ENCODE assay signal across 12 cellular contexts in the genomic region with DNA sequence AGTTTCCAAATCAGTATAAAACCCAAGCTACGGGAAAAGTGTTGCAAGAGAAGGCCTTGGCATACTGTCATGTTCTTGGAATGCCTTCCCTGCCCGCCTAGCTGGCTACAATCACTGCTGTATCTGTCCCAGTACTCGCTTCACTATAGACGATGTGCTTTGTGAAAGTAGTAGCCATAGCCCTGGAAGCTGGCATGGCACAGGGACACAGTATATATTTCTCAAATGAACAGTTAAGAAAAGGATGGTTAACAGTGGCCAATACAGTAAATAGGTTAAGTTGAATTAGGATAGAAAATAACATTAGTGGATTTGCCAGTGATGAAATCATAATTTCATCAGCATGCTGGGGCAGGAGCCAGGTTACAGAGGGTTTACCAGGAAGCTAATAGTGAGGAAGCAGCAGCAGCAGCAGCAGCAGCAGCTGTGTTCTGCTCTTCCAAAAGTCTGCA.
A peak's percentile ranks its signal among the peaks of the same experiment; 100 is the strongest.
DNase-seq lines count a peak whose midpoint lies in the region; ATAC-seq and TF ChIP-seq lines count a peak whose summit lies in the region.
"Had no signal": no experiment of that assay in that cellular context is flagged by ENCODE, and none has a peak within 500 bp of the region (broad histone marks: within the 10 kb centered on the region; RNA-seq: fewer than 3 reads in every experiment).

No MANE protein-coding gene starts in this region.

- no peak for TF ChIP-seq POLR2A in heart left ventricle (IDR thresholded peaks at IDR 0.05)

- DNase-seq in HCEC 1CT, result peak; percentile 88
- DNase-seq in amniotic stem cell (lab: John Stamatoyannopoulos, UW), result peak; percentile 24
- DNase-seq in heart left ventricle, result peak in 4 of 5 donors; percentile 23 to 55 (median 30)
- no peak for DNase-seq in putamen (ENCODE audit: low spot score)
- no peak for DNase-seq in caudate nucleus (lab: John Stamatoyannopoulos, UW)
- DNase-seq: activated CD4-positive, CD25-positive, alpha-beta regulatory T cell treated with anti-CD3 and anti-CD28 coated beads, Interleukin-2, amount 50 U/mL, for 72 hours; hippocampal formation; posterior cingulate gyrus had no signal

- intact Hi-C loops in heart left ventricle (cut with DNase I), result loop anchor here in 1 of 10 donors (5.0 kb wide), 1 partner anchor 34 kb away; no protein-coding TSS in a partner anchor

- H3K4me3 ChIP-seq in heart left ventricle (no peak overlapping the region), skeletal muscle tissue (ENCODE audit: low read length in 3 of 3) (no peak overlapping the region)

- no peak for TF ChIP-seq CTCF in heart left ventricle (IDR thresholded peaks at IDR 0.05)

- H3K4me1 ChIP-seq in heart left ventricle (peaks cover 0 to 5% (median 0%) of the 10 kb centered on the region in 12 donors), skeletal muscle tissue (ENCODE audit: control insufficient read depth in 3 of 3, insufficient read depth in 3 of 3, low read length in 3 of 3) (peaks cover 0 to 9% (median 0%) of the 10 kb centered on the region in 3 donors)

- no peaks in the 10 kb centered on the region for H3K36me3 ChIP-seq in heart left ventricle
- no peaks in the 10 kb centered on the region for H3K36me3 ChIP-seq in skeletal muscle tissue (ENCODE audit: control insufficient read depth in 3 of 3, insufficient read depth in 3 of 3, low read length in 3 of 3)

- H3K27me3 ChIP-seq in heart left ventricle, result no peaks in the 10 kb centered on the region
- no peaks in the 10 kb centered on the region for H3K27me3 ChIP-seq in skeletal muscle tissue (ENCODE audit: control insufficient read depth in 3 of 3, insufficient read depth in 3 of 3, low read length in 3 of 3)

- WGBS in heart left ventricle, 4 donors, result 74 to 87% (median 83%) methylated on average over 4 of the region's 4 CpGs

- H3K27ac ChIP-seq in heart left ventricle (peak overlapping the region in 4 of 12 donors; percentile 29 to 46 (median 40)), skeletal muscle tissue (ENCODE audit: low read depth, low read length) (peak overlapping the region; percentile 57), caudate nucleus (ENCODE audit: low read depth, low read length) (no peak overlapping the region)

- ATAC-seq in heart left ventricle (peak; percentile 51 to 94 (median 79)), HG02763 (IDR thresholded peaks at IDR 0.05; ENCODE audit: unreplicated experiment) (no peak), GM19395 (IDR thresholded peaks at IDR 0.05; ENCODE audit: unreplicated experiment) (no peak)
- ATAC-seq: activated naive CD4-positive, alpha-beta T cell treated with anti-CD3 and anti-CD28 coated beads, Interleukin-2, amount 50 U/mL, for 72 hours had no signal

- H3K9me3 ChIP-seq in heart left ventricle, result no peaks in the 10 kb centered on the region
- no peaks in the 10 kb centered on the region for H3K9me3 ChIP-seq in skeletal muscle tissue (ENCODE audit: control insufficient read depth in 3 of 3, low read length in 3 of 3)

- H3K9ac ChIP-seq in skeletal muscle tissue (ENCODE audit: low read depth in 1 of 3, low read length in 3 of 3), result no peak overlapping the region

Comparison
In these comparisons a context has a peak if more than half of its experiments do, and no peak if none do; other contexts are left out.
1. DNase-seq: peak in HCEC 1CT (single experiment), amniotic stem cell (single experiment) and heart left ventricle (4 of 5); none in putamen (single experiment) and caudate nucleus (0 of 61).
2. ATAC-seq: peak in heart left ventricle (4 of 4); none in HG02763 (single experiment) and GM19395 (single experiment).